In genomic region chr16:27708651-27709050, GRCh38 we compare ENCODE assay signal across 19 cellular contexts.
"Had no signal": no experiment of that assay in that cellular context is flagged by ENCODE, and none has a peak within 500 bp of the region (broad histone marks: within the 10 kb centered on the region; RNA-seq: fewer than 3 reads in every experiment).

No MANE protein-coding gene starts in this region.

- H3K9me3 ChIP-seq: heart left ventricle, ovary, thoracic aorta had no signal

- H3K4me3 ChIP-seq: dorsolateral prefrontal cortex, heart left ventricle, neural progenitor cell, ovary, thoracic aorta had no signal

- DNase-seq: cortex of kidney; effector CD8-positive, alpha-beta T cell; heart left ventricle; hippocampal formation; natural killer cell; nucleus accumbens; right cardiac atrium; stimulated activated CD4-positive, alpha-beta T cell treated with anti-CD3 and anti-CD28 coated beads, Interleukin-15, amount 100 ng/mL, for 24 hours; stimulated activated CD4-positive, alpha-beta T cell treated with anti-CD3 and anti-CD28 coated beads, Interleukin-1b, Interleukin-23, amount 100 ng/mL, for 48 hours; stimulated activated CD4-positive, alpha-beta T cell treated with anti-CD3 and anti-CD28 coated beads, Interleukin-4, amount 100 ng/mL, for 4 hours; stimulated activated naive B cell treated with anti-CD40 and anti-IgM and Interleukin-4, amounts not matched to agents 10 μg/mL and 1 μg/mL and 100 μg/mL, for 72 hours; stimulated activated naive CD8-positive, alpha-beta T cell treated with anti-CD3 and anti-CD28 coated beads, Interleukin-15, amount 100 ng/mL, for 72 hours; trophoblast cell had no signal

- H3K4me1 ChIP-seq: neural progenitor cell had no signal

- H3K27me3 ChIP-seq: dorsolateral prefrontal cortex, heart left ventricle, neural progenitor cell, ovary had no signal

- ATAC-seq: esophagus mucosa; heart left ventricle; left lobe of liver; natural killer cell; right cardiac atrium; stimulated activated naive B cell treated with anti-CD40 and anti-IgM and Interleukin-4, amounts not matched to agents 10 μg/mL and 1 μg/mL and 100 μg/mL, for 72 hours; stimulated activated naive CD8-positive, alpha-beta T cell treated with anti-CD3 and anti-CD28 coated beads, Interleukin-15, amount 100 ng/mL, for 72 hours had no signal

- H3K27ac ChIP-seq: heart left ventricle, neural progenitor cell, ovary, thoracic aorta had no signal

- H3K36me3 ChIP-seq: neural progenitor cell, ovary had no signal
